Comparison of ENCODE assay signal across 28 cellular contexts in the genomic region with DNA sequence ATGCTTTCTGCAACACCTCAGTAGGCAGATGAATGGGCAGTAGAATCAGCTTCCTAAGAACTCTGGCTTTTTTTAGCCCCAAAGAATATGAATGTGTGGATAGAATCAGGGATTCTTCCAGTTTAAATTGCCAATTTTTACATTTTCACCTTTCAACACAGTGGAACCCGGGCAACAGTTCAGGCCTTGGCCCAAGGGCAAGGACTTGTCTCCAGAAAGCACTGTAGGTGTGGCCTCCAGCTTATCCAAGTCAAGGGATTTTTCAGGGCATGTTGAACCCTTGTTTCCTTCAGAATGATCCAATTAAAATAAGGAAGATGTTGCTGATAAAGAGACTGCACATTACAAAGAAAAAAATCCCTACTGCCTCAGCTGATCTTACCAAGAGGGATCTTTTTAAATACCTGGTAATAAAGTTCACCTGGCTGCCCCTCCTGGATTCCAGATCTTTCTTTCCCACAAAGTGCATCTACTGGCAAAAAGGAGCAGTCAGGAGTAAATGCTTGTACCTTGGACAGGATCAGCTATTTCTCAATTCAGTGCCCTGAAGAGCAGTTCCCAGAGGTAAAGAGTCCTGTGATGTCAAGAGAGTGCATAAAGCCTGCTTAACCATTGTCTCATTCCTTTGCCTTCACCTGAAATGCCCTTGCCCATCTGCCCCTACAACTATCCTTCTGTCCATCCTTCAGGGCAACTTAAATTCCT.
"Had no signal": no experiment of that assay in that cellular context is flagged by ENCODE, and none has a peak within 500 bp of the region (broad histone marks: within the 10 kb centered on the region; RNA-seq: fewer than 3 reads in every experiment).

No MANE protein-coding gene starts in this region.

- H3K9me3 Mint-ChIP-seq: effector memory CD8-positive, alpha-beta T cell; mesothelial cell of epicardium; nephron; stimulated activated naive CD8-positive, alpha-beta T cell treated with anti-CD3 and anti-CD28 coated beads, Interleukin-15, amount 100 ng/mL, for 72 hours had no signal

- H3K27ac Mint-ChIP-seq: effector memory CD8-positive, alpha-beta T cell; mesothelial cell of epicardium; stimulated activated naive CD8-positive, alpha-beta T cell treated with anti-CD3 and anti-CD28 coated beads, Interleukin-15, amount 100 ng/mL, for 72 hours had no signal

- DNase-seq: cerebellar nuclear complex; cortex of kidney; effector memory CD8-positive, alpha-beta T cell; foreskin fibroblast; gastrocnemius medialis; heart left ventricle; left cardiac atrium; left ventricle myocardium inferior; naive thymus-derived CD4-positive, alpha-beta T cell; nucleus accumbens; ovary; stimulated activated CD4-positive, alpha-beta T cell treated with anti-CD3 and anti-CD28 coated beads, Interleukin-12 subunit alpha, Interleukin-12 subunit beta, amount 100 ng/mL, for 4 hours; stimulated activated CD4-positive, alpha-beta T cell treated with anti-CD3 and anti-CD28 coated beads, Interleukin-1b, Interleukin-23, amount 100 ng/mL, for 48 hours; stimulated activated CD4-positive, alpha-beta T cell treated with anti-CD3 and anti-CD28 coated beads, Interleukin-4, amount 100 ng/mL, for 1 hour; stimulated activated CD8-positive, alpha-beta memory T cell treated with anti-CD3 and anti-CD28 coated beads, Interleukin-4, amount 100 ng/mL, for 48 hours; stimulated activated naive CD4-positive, alpha-beta T cell; stimulated activated naive CD8-positive, alpha-beta T cell treated with anti-CD3 and anti-CD28 coated beads, Interleukin-15, amount 100 ng/mL, for 72 hours; trophoblast cell had no signal

- H2AFZ ChIP-seq: hepatocyte had no signal

- H3K4me2 ChIP-seq: hepatocyte, smooth muscle cell had no signal

- H3K27me3 ChIP-seq: gastrocnemius medialis, heart left ventricle, hepatocyte, ovary, suprapubic skin, vagina had no signal

- FAIRE-seq: endometrium had no signal

- H3K79me2 ChIP-seq: hepatocyte had no signal

- H3K4me3 Mint-ChIP-seq: effector memory CD8-positive, alpha-beta T cell; mesothelial cell of epicardium; naive thymus-derived CD4-positive, alpha-beta T cell; nephron; stimulated activated naive CD8-positive, alpha-beta T cell treated with anti-CD3 and anti-CD28 coated beads, Interleukin-15, amount 100 ng/mL, for 72 hours had no signal

- H3K4me3 ChIP-seq: gastrocnemius medialis, heart left ventricle, hepatocyte, left ventricle myocardium inferior, lung, ovary, smooth muscle cell, suprapubic skin, vagina had no signal

- H3K9me3 ChIP-seq: gastrocnemius medialis, heart left ventricle, left ventricle myocardium inferior, ovary, psoas muscle, suprapubic skin, vagina had no signal

- H3K36me3 ChIP-seq: gastrocnemius medialis, ovary, suprapubic skin, vagina had no signal

- H3K36me3 Mint-ChIP-seq: mesothelial cell of epicardium had no signal

- H3K27me3 Mint-ChIP-seq: naive thymus-derived CD4-positive, alpha-beta T cell; stimulated activated naive CD8-positive, alpha-beta T cell treated with anti-CD3 and anti-CD28 coated beads, Interleukin-15, amount 100 ng/mL, for 72 hours had no signal

- ATAC-seq: effector memory CD8-positive, alpha-beta T cell; heart left ventricle; naive thymus-derived CD4-positive, alpha-beta T cell; sciatic nerve; stimulated activated naive CD8-positive, alpha-beta T cell treated with anti-CD3 and anti-CD28 coated beads, Interleukin-15, amount 100 ng/mL, for 72 hours had no signal

- H3K4me1 Mint-ChIP-seq: stimulated activated naive CD8-positive, alpha-beta T cell treated with anti-CD3 and anti-CD28 coated beads, Interleukin-15, amount 100 ng/mL, for 72 hours had no signal

- H3K27ac ChIP-seq: heart left ventricle, hepatocyte, left ventricle myocardium inferior, ovary, suprapubic skin, vagina had no signal

- H3K4me1 ChIP-seq: psoas muscle, vagina had no signal
